2 cellular contexts compared by ENCODE assay signal in the genomic region with DNA sequence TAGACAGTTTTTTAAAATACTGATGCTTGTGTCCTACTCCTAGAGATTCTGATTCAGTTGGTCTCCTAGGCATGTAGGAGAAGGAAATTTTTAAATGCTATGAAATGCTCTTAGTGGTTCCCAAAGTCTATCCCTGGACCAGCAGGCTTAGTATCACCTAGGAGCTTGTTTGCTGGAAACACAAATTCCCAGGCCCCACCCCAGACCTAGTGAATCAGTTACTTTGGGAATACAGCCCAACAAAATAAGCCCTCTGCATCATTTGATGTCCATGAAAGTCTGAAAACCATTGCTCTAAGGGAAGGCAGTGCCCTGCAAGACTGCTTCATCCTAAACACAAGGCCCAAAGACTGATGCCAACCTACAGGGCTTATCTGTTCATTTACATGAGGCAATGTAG.
A peak's percentile ranks its signal among the peaks of the same experiment; 100 is the strongest.
TF ChIP-seq lines count a peak whose summit lies in the region.

No MANE protein-coding gene starts in this region.

TF ChIP-seq in liver, 16 proteins besides CTCF, POLR2A, EP300 and RAD21 (continued from another document):
- TF ChIP-seq EGR1 (IDR thresholded peaks at IDR 0.05; ENCODE audit: low read depth in 2 of 2) (no peak), ATF3 (IDR thresholded peaks at IDR 0.05) (no peak), YY1 (IDR thresholded peaks at IDR 0.05) (peak; percentile 39), HNF4A (conservative IDR thresholded peaks at IDR 0.05) (peak in 1 of 2 donors; percentile 47), FOXA2 (IDR thresholded peaks at IDR 0.05) (no peak), SP1 (IDR thresholded peaks at IDR 0.05) (no peak), FOXA1 (IDR thresholded peaks at IDR 0.05) (no peak), JUND (IDR thresholded peaks at IDR 0.05) (no peak), HNF4G (IDR thresholded peaks at IDR 0.05) (no peak)
- TF ChIP-seq, protein P1, sequence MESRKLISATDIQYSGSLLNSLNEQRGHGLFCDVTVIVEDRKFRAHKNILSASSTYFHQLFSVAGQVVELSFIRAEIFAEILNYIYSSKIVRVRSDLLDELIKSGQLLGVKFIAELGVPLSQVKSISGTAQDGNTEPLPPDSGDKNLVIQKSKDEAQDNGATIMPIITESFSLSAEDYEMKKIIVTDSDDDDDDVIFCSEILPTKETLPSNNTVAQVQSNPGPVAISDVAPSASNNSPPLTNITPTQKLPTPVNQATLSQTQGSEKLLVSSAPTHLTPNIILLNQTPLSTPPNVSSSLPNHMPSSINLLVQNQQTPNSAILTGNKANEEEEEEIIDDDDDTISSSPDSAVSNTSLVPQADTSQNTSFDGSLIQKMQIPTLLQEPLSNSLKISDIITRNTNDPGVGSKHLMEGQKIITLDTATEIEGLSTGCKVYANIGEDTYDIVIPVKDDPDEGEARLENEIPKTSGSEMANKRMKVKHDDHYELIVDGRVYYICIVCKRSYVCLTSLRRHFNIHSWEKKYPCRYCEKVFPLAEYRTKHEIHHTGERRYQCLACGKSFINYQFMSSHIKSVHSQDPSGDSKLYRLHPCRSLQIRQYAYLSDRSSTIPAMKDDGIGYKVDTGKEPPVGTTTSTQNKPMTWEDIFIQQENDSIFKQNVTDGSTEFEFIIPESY (IDR thresholded peaks at IDR 0.05): peak; percentile 24
- TF ChIP-seq, protein P2, sequence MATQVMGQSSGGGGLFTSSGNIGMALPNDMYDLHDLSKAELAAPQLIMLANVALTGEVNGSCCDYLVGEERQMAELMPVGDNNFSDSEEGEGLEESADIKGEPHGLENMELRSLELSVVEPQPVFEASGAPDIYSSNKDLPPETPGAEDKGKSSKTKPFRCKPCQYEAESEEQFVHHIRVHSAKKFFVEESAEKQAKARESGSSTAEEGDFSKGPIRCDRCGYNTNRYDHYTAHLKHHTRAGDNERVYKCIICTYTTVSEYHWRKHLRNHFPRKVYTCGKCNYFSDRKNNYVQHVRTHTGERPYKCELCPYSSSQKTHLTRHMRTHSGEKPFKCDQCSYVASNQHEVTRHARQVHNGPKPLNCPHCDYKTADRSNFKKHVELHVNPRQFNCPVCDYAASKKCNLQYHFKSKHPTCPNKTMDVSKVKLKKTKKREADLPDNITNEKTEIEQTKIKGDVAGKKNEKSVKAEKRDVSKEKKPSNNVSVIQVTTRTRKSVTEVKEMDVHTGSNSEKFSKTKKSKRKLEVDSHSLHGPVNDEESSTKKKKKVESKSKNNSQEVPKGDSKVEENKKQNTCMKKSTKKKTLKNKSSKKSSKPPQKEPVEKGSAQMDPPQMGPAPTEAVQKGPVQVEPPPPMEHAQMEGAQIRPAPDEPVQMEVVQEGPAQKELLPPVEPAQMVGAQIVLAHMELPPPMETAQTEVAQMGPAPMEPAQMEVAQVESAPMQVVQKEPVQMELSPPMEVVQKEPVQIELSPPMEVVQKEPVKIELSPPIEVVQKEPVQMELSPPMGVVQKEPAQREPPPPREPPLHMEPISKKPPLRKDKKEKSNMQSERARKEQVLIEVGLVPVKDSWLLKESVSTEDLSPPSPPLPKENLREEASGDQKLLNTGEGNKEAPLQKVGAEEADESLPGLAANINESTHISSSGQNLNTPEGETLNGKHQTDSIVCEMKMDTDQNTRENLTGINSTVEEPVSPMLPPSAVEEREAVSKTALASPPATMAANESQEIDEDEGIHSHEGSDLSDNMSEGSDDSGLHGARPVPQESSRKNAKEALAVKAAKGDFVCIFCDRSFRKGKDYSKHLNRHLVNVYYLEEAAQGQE (IDR thresholded peaks at IDR 0.05): no peak
- TF ChIP-seq, protein P3, sequence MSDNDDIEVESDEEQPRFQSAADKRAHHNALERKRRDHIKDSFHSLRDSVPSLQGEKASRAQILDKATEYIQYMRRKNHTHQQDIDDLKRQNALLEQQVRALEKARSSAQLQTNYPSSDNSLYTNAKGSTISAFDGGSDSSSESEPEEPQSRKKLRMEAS (IDR thresholded peaks at IDR 0.05): no peak

TF ChIP-seq in HepG2, 621 proteins besides CTCF, POLR2A, EP300 and RAD21:
- TF ChIP-seq, protein P4, sequence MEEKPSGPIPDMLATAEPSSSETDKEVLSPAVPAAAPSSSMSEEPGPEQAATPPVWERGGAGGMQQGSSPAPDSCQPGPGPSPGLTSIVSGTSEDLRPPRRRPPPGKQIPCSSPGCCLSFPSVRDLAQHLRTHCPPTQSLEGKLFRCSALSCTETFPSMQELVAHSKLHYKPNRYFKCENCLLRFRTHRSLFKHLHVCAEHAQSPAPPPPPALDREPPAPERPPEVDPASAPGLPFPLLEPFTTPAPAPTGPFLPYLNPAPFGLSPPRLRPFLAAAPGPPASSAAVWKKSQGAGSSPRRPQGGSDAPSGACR (CRISPR knock-in tag; IDR thresholded peaks at IDR 0.05): no peak
- TF ChIP-seq YEATS2 (CRISPR knock-in tag; IDR thresholded peaks at IDR 0.05; ENCODE audit: borderline replicate concordance): no peak
- no peak for TF ChIP-seq ZNF879 (CRISPR knock-in tag; IDR thresholded peaks at IDR 0.05)
- TF ChIP-seq ZNF362 (CRISPR knock-in tag; IDR thresholded peaks at IDR 0.05; ENCODE audit: borderline replicate concordance): no peak
- no peak for TF ChIP-seq HOXD1 (CRISPR knock-in tag; IDR thresholded peaks at IDR 0.05)
- no peak for TF ChIP-seq MED13 (CRISPR knock-in tag; IDR thresholded peaks at IDR 0.05)
- no peak for TF ChIP-seq MEIS2 (CRISPR knock-in tag; IDR thresholded peaks at IDR 0.05)
- TF ChIP-seq XBP1 (CRISPR knock-in tag; IDR thresholded peaks at IDR 0.05): no peak
- no peak for TF ChIP-seq ZNF354B (CRISPR knock-in tag; IDR thresholded peaks at IDR 0.05)
- TF ChIP-seq MYC (CRISPR knock-in tag; IDR thresholded peaks at IDR 0.05; ENCODE audit: borderline replicate concordance): no peak
- TF ChIP-seq, protein P2 (IDR thresholded peaks at IDR 0.05; ENCODE audit: borderline replicate concordance in 1 of 2, low read depth in 1 of 2, low read length in 2 of 2): no peak
- TF ChIP-seq ATF5 (CRISPR knock-in tag; IDR thresholded peaks at IDR 0.05; ENCODE audit: low read depth): no peak
- no peak for TF ChIP-seq ZNF121 (CRISPR knock-in tag; IDR thresholded peaks at IDR 0.05)
- no peak for TF ChIP-seq BRD4 (CRISPR knock-in tag; IDR thresholded peaks at IDR 0.05)
- TF ChIP-seq ZNF770 (CRISPR knock-in tag; IDR thresholded peaks at IDR 0.05): no peak
